In the genomic region with DNA sequence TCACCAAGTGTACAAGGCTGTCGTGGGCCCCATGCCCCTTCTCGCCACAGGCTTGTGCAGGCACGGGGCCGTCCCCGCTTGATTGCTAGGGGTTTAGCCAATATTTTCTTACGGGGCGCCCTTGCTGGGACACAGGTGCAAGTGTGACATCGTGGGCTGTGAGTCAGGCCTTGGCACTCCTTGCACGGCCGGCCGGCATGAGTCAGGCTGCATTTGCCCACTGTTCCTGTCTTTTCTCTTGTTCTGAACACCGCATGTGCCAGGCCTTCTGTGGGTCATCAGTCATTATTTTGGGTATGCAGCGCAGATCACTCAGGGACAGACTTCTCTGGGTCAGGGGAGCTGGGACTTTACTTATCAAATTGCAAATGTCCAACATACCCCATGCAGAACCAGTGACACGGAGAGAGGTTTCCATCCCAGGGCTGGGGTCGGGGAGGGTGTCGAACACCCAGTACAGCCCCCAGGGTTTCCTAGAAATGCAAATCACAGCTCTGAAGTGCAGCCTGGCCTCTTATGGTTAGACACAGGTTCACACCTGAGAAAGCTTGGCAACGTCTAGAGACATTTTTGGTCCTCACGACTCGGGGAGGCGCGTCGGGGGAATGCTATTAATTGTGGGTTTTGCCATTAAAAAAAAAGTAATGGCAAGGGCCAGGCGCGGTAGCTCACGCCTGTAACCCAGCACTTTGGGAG, we compare ENCODE assay signal across 15 cellular contexts. TPM values are rescaled to one million over a fixed set of nuclear protein-coding genes. Genes with fewer than 3 reads are reported as not detected.
DNase-seq lines count a peak whose midpoint lies in the region; ATAC-seq and TF ChIP-seq lines count a peak whose summit lies in the region.
"Had no signal": no experiment of that assay in that cellular context is flagged by ENCODE, and none has a peak within 500 bp of the region (broad histone marks: within the 10 kb centered on the region; RNA-seq: fewer than 3 reads in every experiment).

No MANE protein-coding gene starts in this region.

- H3K36me3 ChIP-seq in breast epithelium: no peaks in the 10 kb centered on the region
- no peaks in the 10 kb centered on the region for H3K36me3 ChIP-seq in RWPE2 (ENCODE audit: low read depth)
- H3K36me3 ChIP-seq: right atrium auricular region, thyroid gland had no signal

- H3K4me1 Mint-ChIP-seq in MCF 10A (ENCODE audit: insufficient read depth, unreplicated experiment) (peaks cover 7% of the 10 kb centered on the region), endothelial cell (ENCODE audit: unreplicated experiment) (no peaks in the 10 kb centered on the region), immature natural killer cell (peaks cover 0 to 3% of the 10 kb centered on the region in 2 donors)

- CTCF ChIA-PET in MCF 10A (lab: Yijun Ruan, JAX): interaction anchor here (0.6 to 1.1 kb wide), 3 partner anchors 10 to 151 kb away, joined by 3 to 4 read pairs (median 3); no protein-coding TSS in a partner anchor

- H3K36me3 Mint-ChIP-seq in MCF 10A (ENCODE audit: insufficient read depth, unreplicated experiment): no peaks in the 10 kb centered on the region
- no peaks in the 10 kb centered on the region for H3K36me3 Mint-ChIP-seq in endothelial cell (ENCODE audit: low read depth, unreplicated experiment)
- H3K36me3 Mint-ChIP-seq in immature natural killer cell: peaks cover 0 to 3% (median 0%) of the 10 kb centered on the region in 3 donors

- H3K27me3 ChIP-seq in breast epithelium: no peaks in the 10 kb centered on the region
- H3K27me3 ChIP-seq in RWPE2 (ENCODE audit: insufficient read depth, poor library complexity, severe bottlenecking): no peaks in the 10 kb centered on the region
- H3K27me3 ChIP-seq: right atrium auricular region, thyroid gland had no signal

- no peak overlapping the region for H3K4me3 Mint-ChIP-seq in MCF 10A (ENCODE audit: unreplicated experiment)
- no peak overlapping the region for H3K4me3 Mint-ChIP-seq in endothelial cell (ENCODE audit: unreplicated experiment)
- H3K4me3 Mint-ChIP-seq in immature natural killer cell: no peak overlapping the region

- H3K4me1 ChIP-seq in breast epithelium (no peaks in the 10 kb centered on the region), RWPE2 (ENCODE audit: insufficient read depth, poor library complexity, severe bottlenecking) (no peaks in the 10 kb centered on the region)
- H3K4me1 ChIP-seq: thyroid gland had no signal

- POLR2A ChIA-PET in MCF 10A (lab: Yijun Ruan, JAX): no interaction called here

- TF ChIP-seq POLR2A in breast epithelium (IDR thresholded peaks at IDR 0.05): no peak

- no peak overlapping the region for H3K27ac ChIP-seq in breast epithelium
- no peak overlapping the region for H3K27ac ChIP-seq in RWPE2 (ENCODE audit: poor library complexity, severe bottlenecking)
- H3K27ac ChIP-seq: right atrium auricular region, thyroid gland, VCaP had no signal

- ATAC-seq in RWPE2 (ENCODE audit: low read depth) (peak; percentile 93), HG02588 (IDR thresholded peaks at IDR 0.05; ENCODE audit: unreplicated experiment) (no peak), omental fat pad (ENCODE audit: low FRiP score) (no peak)

- no peak overlapping the region for H3K27ac Mint-ChIP-seq in MCF 10A (ENCODE audit: low read depth, unreplicated experiment)
- H3K27ac Mint-ChIP-seq in endothelial cell (ENCODE audit: unreplicated experiment): no peak overlapping the region
- no peak overlapping the region for H3K27ac Mint-ChIP-seq in immature natural killer cell

- H3K27me3 Mint-ChIP-seq in MCF 10A (ENCODE audit: insufficient read depth, unreplicated experiment) (peaks cover 11% of the 10 kb centered on the region), endothelial cell (ENCODE audit: unreplicated experiment) (no peaks in the 10 kb centered on the region), immature natural killer cell (ENCODE audit: low read depth in 3 of 3) (peaks cover 0 to 2% (median 2%) of the 10 kb centered on the region in 3 donors)

- H3K4me3 ChIP-seq in breast epithelium (no peak overlapping the region), RWPE2 (ENCODE audit: severe bottlenecking) (no peak overlapping the region), fibroblast of the aortic adventitia (ENCODE audit: low read depth, low read length) (no peak overlapping the region)
- H3K4me3 ChIP-seq: right atrium auricular region, thyroid gland had no signal

- H3K9me3 Mint-ChIP-seq in MCF 10A (ENCODE audit: unreplicated experiment): no peaks in the 10 kb centered on the region
- H3K9me3 Mint-ChIP-seq in endothelial cell (ENCODE audit: unreplicated experiment): no peaks in the 10 kb centered on the region
- H3K9me3 Mint-ChIP-seq in immature natural killer cell: no peaks in the 10 kb centered on the region

- DNase-seq in MCF 10A (ENCODE audit: unreplicated experiment) (peak; percentile 83), breast epithelium (ENCODE audit: low spot score in 2 of 2) (no peak), RWPE2 (ENCODE audit: low spot score) (no peak), fibroblast of the aortic adventitia (ENCODE audit: low read depth) (peak; percentile 11), endothelial cell (ENCODE audit: low spot score) (no peak), omental fat pad (ENCODE audit: low spot score) (no peak), immature natural killer cell (no peak)
- DNase-seq: anterior cingulate cortex; effector CD8-positive, alpha-beta T cell; midbrain; NCI-H2029 treated with DMSO at 0.1 percent for 48 hours; thyroid gland had no signal

- BruUV-seq in MCF 10A (replicated peaks; lab: Mats Ljungman, UMichigan): no TSS peak

- H3K9me3 ChIP-seq in breast epithelium (no peaks in the 10 kb centered on the region), RWPE2 (ENCODE audit: severe bottlenecking) (no peaks in the 10 kb centered on the region)
- H3K9me3 ChIP-seq: right atrium auricular region, thyroid gland had no signal

- intact Hi-C loops in MCF 10A (cut with micrococcal nuclease): no loop called here
- intact Hi-C loops in breast epithelium (cut with DNase I; ENCODE audit: low total_unique reads): no loop called here

- no peak for TF ChIP-seq CTCF in MCF 10A (IDR thresholded peaks at IDR 0.05; ENCODE audit: unreplicated experiment)
- TF ChIP-seq CTCF in breast epithelium (IDR thresholded peaks at IDR 0.05): no peak
- no peak for TF ChIP-seq CTCF in RWPE2 (IDR thresholded peaks at IDR 0.05; ENCODE audit: poor library complexity, severe bottlenecking)
- TF ChIP-seq CTCF in fibroblast of the aortic adventitia (IDR thresholded peaks at IDR 0.05; ENCODE audit: insufficient read depth, low read length): no peak
- no peak for TF ChIP-seq CTCF in endothelial cell (IDR thresholded peaks at IDR 0.05; ENCODE audit: unreplicated experiment)
- TF ChIP-seq CTCF in omental fat pad (IDR thresholded peaks at IDR 0.05): no peak

RNA-seq across cellular contexts. Expression of a gene that starts 22.5 kb away (rescaled TPM):
- total RNA-seq in MCF 10A (2022): 3.3 and 3.8 TPM in 2 replicates
- 10 to 100 TPM; 12.0 to 23.3 (median 21.8) TPM for total RNA-seq in breast epithelium
- total RNA-seq in fibroblast of the aortic adventitia (ENCODE audit: low replicate concordance): 2.2 and 5.7 TPM in 2 replicates
- 48.9 TPM for total RNA-seq in endothelial cell (ENCODE audit: unreplicated experiment)
- total RNA-seq in omental fat pad: 100 to 1,000 TPM in 2 of 4 donors, 10 to 100 TPM in 2; 61.1 to 160 (median 85.9) TPM
- polyA plus RNA-seq in immature natural killer cell: 100 to 1,000 TPM in 1 of 3 donors, 10 to 100 TPM in 2; 55.0 to 102 (median 91.0) TPM

Comparison
In these comparisons a context has a peak if more than half of its experiments do, and no peak if none do; other contexts are left out.
1. DNase-seq: peak in MCF 10A (single experiment) and fibroblast of the aortic adventitia (single experiment); none in breast epithelium (0 of 2), RWPE2 (single experiment), endothelial cell (single experiment), omental fat pad (single experiment) and immature natural killer cell (0 of 3).